ENCODE assay signal across 20 cellular contexts in genomic region chr1:220338759-220339158, GRCh38.
"Had no signal": no experiment of that assay in that cellular context is flagged by ENCODE, and none has a peak within 500 bp of the region (broad histone marks: within the 10 kb centered on the region; RNA-seq: fewer than 3 reads in every experiment).

No MANE protein-coding gene starts in this region.

- H3K27me3 ChIP-seq: heart left ventricle, upper lobe of left lung had no signal

- H3K4me1 Mint-ChIP-seq: activated CD4-positive, alpha-beta memory T cell treated with anti-CD3 and anti-CD28 coated beads, Interleukin-2, amount 10 ng/mL, durations not matched to agents 7 days and 5 days; activated CD4-positive, alpha-beta T cell treated with anti-CD3 and anti-CD28 coated beads, Interleukin-2, amount 10 ng/mL, durations not matched to agents 24 days and 14 days; activated naive CD8-positive, alpha-beta T cell treated with anti-CD3 and anti-CD28 coated beads, Interleukin-2, amount 10 ng/mL, durations not matched to agents 7 days and 5 days; naive thymus-derived CD8-positive, alpha-beta T cell; T-helper 17 cell had no signal

- DNase-seq: activated CD4-positive, alpha-beta memory T cell treated with anti-CD3 and anti-CD28 coated beads, Interleukin-2, amount 10 ng/mL, durations not matched to agents 7 days and 5 days; activated CD4-positive, alpha-beta T cell treated with anti-CD3 and anti-CD28 coated beads, Interleukin-2, amount 10 ng/mL, durations not matched to agents 24 days and 14 days; activated effector memory CD4-positive, alpha-beta T cell treated with Interleukin-2 at 50 U/mL for 16 hours; activated naive CD4-positive, alpha-beta T cell treated with anti-CD3 and anti-CD28 coated beads for 36 hours; activated naive CD8-positive, alpha-beta T cell treated with anti-CD3 and anti-CD28 coated beads, Interleukin-2, amount 10 ng/mL, durations not matched to agents 7 days and 5 days; activated T-cell treated with anti-CD3 and anti-CD28 coated beads, Interleukin-2, amount 50 U/mL, for 72 hours; amniotic stem cell; cortex of kidney; heart left ventricle; kidney; lower lobe of right lung; naive thymus-derived CD8-positive, alpha-beta T cell; retina; stimulated activated CD4-positive, alpha-beta T cell treated with anti-CD3 and anti-CD28 coated beads, Interleukin-2, amount 100 ng/mL, for 48 hours; stimulated activated CD8-positive, alpha-beta memory T cell treated with anti-CD3 and anti-CD28 coated beads, Interleukin-4, amount 100 ng/mL, for 48 hours; stimulated activated naive B cell treated with anti-CD40 and anti-IgM and Interleukin-4, amounts not matched to agents 10 μg/mL and 1 μg/mL and 100 μg/mL, for 72 hours; T-helper 17 cell; upper lobe of left lung had no signal

- FAIRE-seq: kidney had no signal

- H3K36me3 Mint-ChIP-seq: activated naive CD8-positive, alpha-beta T cell treated with anti-CD3 and anti-CD28 coated beads, Interleukin-2, amount 10 ng/mL, durations not matched to agents 7 days and 5 days; naive thymus-derived CD8-positive, alpha-beta T cell; stimulated activated naive B cell treated with anti-CD40 and anti-IgM and Interleukin-4, amounts not matched to agents 10 μg/mL and 1 μg/mL and 100 μg/mL, for 72 hours had no signal

- H3K4me3 Mint-ChIP-seq: activated CD4-positive, alpha-beta memory T cell treated with anti-CD3 and anti-CD28 coated beads, Interleukin-2, amount 10 ng/mL, durations not matched to agents 7 days and 5 days; activated CD4-positive, alpha-beta T cell treated with anti-CD3 and anti-CD28 coated beads, Interleukin-2, amount 10 ng/mL, durations not matched to agents 24 days and 14 days; activated naive CD4-positive, alpha-beta T cell treated with anti-CD3 and anti-CD28 coated beads for 36 hours; activated naive CD8-positive, alpha-beta T cell treated with anti-CD3 and anti-CD28 coated beads, Interleukin-2, amount 10 ng/mL, durations not matched to agents 7 days and 5 days; activated T-cell treated with anti-CD3 and anti-CD28 coated beads, Interleukin-2, amount 50 U/mL, for 72 hours; naive thymus-derived CD8-positive, alpha-beta T cell; stimulated activated naive B cell treated with anti-CD40 and anti-IgM and Interleukin-4, amounts not matched to agents 10 μg/mL and 1 μg/mL and 100 μg/mL, for 72 hours; T-helper 17 cell had no signal

- H3K9me3 ChIP-seq: heart left ventricle, lower lobe of right lung, upper lobe of left lung had no signal

- H3K4me1 ChIP-seq: lower lobe of right lung, upper lobe of left lung had no signal

- H3K9me3 Mint-ChIP-seq: activated CD4-positive, alpha-beta memory T cell treated with anti-CD3 and anti-CD28 coated beads, Interleukin-2, amount 10 ng/mL, durations not matched to agents 7 days and 5 days; activated CD4-positive, alpha-beta T cell treated with anti-CD3 and anti-CD28 coated beads, Interleukin-2, amount 10 ng/mL, durations not matched to agents 24 days and 14 days; activated naive CD4-positive, alpha-beta T cell treated with anti-CD3 and anti-CD28 coated beads for 36 hours; activated naive CD8-positive, alpha-beta T cell treated with anti-CD3 and anti-CD28 coated beads, Interleukin-2, amount 10 ng/mL, durations not matched to agents 7 days and 5 days; activated T-cell treated with anti-CD3 and anti-CD28 coated beads, Interleukin-2, amount 50 U/mL, for 72 hours; naive thymus-derived CD8-positive, alpha-beta T cell; stimulated activated naive B cell treated with anti-CD40 and anti-IgM and Interleukin-4, amounts not matched to agents 10 μg/mL and 1 μg/mL and 100 μg/mL, for 72 hours had no signal

- ATAC-seq: activated T-cell treated with anti-CD3 and anti-CD28 coated beads, Interleukin-2, amount 50 U/mL, for 72 hours; heart left ventricle; left lobe of liver; lower lobe of right lung; naive thymus-derived CD8-positive, alpha-beta T cell; stimulated activated naive B cell treated with anti-CD40 and anti-IgM and Interleukin-4, amounts not matched to agents 10 μg/mL and 1 μg/mL and 100 μg/mL, for 72 hours; T-helper 17 cell had no signal

- H3K36me3 ChIP-seq: heart left ventricle, lower lobe of right lung, upper lobe of left lung had no signal

- H3K27ac Mint-ChIP-seq: activated CD4-positive, alpha-beta memory T cell treated with anti-CD3 and anti-CD28 coated beads, Interleukin-2, amount 10 ng/mL, durations not matched to agents 7 days and 5 days; activated CD4-positive, alpha-beta T cell treated with anti-CD3 and anti-CD28 coated beads, Interleukin-2, amount 10 ng/mL, durations not matched to agents 24 days and 14 days; activated naive CD4-positive, alpha-beta T cell treated with anti-CD3 and anti-CD28 coated beads for 36 hours; activated naive CD8-positive, alpha-beta T cell treated with anti-CD3 and anti-CD28 coated beads, Interleukin-2, amount 10 ng/mL, durations not matched to agents 7 days and 5 days; activated T-cell treated with anti-CD3 and anti-CD28 coated beads, Interleukin-2, amount 50 U/mL, for 72 hours; naive thymus-derived CD8-positive, alpha-beta T cell; progenitor cell of endocrine pancreas; stimulated activated naive B cell treated with anti-CD40 and anti-IgM and Interleukin-4, amounts not matched to agents 10 μg/mL and 1 μg/mL and 100 μg/mL, for 72 hours; T-helper 17 cell had no signal

- H3K4me3 ChIP-seq: heart left ventricle, lower lobe of right lung, upper lobe of left lung had no signal

- H3K27ac ChIP-seq: heart left ventricle, lower lobe of right lung, upper lobe of left lung had no signal

- H3K27me3 Mint-ChIP-seq: activated CD4-positive, alpha-beta memory T cell treated with anti-CD3 and anti-CD28 coated beads, Interleukin-2, amount 10 ng/mL, durations not matched to agents 7 days and 5 days; activated naive CD8-positive, alpha-beta T cell treated with anti-CD3 and anti-CD28 coated beads, Interleukin-2, amount 10 ng/mL, durations not matched to agents 7 days and 5 days; progenitor cell of endocrine pancreas; stimulated activated naive B cell treated with anti-CD40 and anti-IgM and Interleukin-4, amounts not matched to agents 10 μg/mL and 1 μg/mL and 100 μg/mL, for 72 hours had no signal
